ENCODE assay signal across 8 cellular contexts in the genomic region with DNA sequence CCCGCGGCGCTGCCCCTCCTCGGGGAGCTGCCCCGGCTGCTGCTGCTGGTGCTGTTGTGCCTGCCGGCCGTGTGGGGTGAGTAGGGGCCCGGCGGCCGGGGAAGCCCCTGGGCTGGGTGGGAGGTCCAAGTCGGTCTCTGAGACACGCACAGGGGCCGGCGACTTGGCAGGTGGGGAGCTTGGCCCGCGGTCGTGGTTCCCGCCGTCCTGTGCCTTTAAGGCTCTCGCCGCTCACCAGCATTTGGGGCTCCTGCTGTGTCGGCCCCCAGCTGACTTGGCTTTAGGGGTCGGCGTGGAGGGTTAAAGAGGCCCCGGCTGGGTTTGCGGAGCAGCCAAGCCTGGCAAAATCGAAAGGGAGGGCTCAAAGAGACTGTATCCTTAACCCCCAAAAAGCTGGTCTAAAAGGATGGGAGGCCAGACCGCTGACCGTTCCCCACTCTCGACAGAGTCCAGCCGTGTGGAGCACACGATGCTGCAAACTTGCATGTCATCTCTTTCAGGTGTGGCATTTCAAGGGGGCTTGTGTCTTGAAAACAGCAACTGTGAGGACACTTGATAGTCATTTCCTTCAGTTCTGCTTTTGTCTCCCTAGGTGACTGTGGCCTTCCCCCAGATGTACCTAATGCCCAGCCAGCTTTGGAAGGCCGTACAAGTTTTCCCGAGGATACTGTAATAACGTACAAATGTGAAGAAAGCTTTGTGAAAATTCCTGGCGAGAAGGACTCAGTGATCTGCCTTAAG. TPM values are rescaled to one million over a fixed set of nuclear protein-coding genes. Genes with fewer than 3 reads are reported as not detected.
DNase-seq lines count a peak whose midpoint lies in the region; ATAC-seq and TF ChIP-seq lines count a peak whose summit lies in the region.

No MANE protein-coding gene starts in this region.

- WGBS in spleen, 5 donors, result 1 to 3% (median 1%) methylated on average over 24 to 36 of the region's 36 CpGs

- ATAC-seq in GM18511 (IDR thresholded peaks at IDR 0.05; ENCODE audit: unreplicated experiment), result peak; percentile 2

- H4K20me1 ChIP-seq in MM.1S (ENCODE audit: insufficient read depth, low read length), result no peaks in the 10 kb centered on the region

- H3K4me1 ChIP-seq in MM.1S (ENCODE audit: low read length), result peaks cover 6% of the 10 kb centered on the region; the same call in 1 of the 2 replicates
- no peaks in the 10 kb centered on the region for H3K4me1 ChIP-seq in iPS-20b (ENCODE audit: insufficient read depth, low read length)
- H3K4me1 ChIP-seq in spleen, result peaks cover 14 to 82% (median 43%) of the 10 kb centered on the region in 6 donors

- peak overlapping the region; percentile 74 for H3K4me2 ChIP-seq in MM.1S (ENCODE audit: low read depth, low read length)

- peak overlapping the region; percentile 70 for H2AFZ ChIP-seq in MM.1S (ENCODE audit: low read length)

- CTCF ChIA-PET in AG04449 (lab: Yijun Ruan, JAX), result interaction anchor here (1.0 to 2.9 kb wide), 5 partner anchors 10 to 715 kb away, joined by 3 to 11 read pairs (median 4); no protein-coding TSS in a partner anchor

- H3K27me3 ChIP-seq in MM.1S (replicated peaks; ENCODE audit: insufficient read depth, low read length) (no peaks in the 10 kb centered on the region), iPS-20b (ENCODE audit: insufficient read depth, low read length) (no peaks in the 10 kb centered on the region; the same call in 1 of the 2 replicates), spleen (replicated peaks in 1 of 7) (no peaks in the 10 kb centered on the region)

- H3K27ac ChIP-seq in MM.1S (ENCODE audit: low read length) (peak overlapping the region; percentile 79), iPS-20b (ENCODE audit: low read length) (no peak overlapping the region), spleen (peak overlapping the region; percentile 94 to 100 (median 99))

- DNase-seq in AG04449 (ENCODE audit: low read depth, low spot score), result no peak
- peak; percentile 19 for DNase-seq in MM.1S
- no peak for DNase-seq in astrocyte of the cerebellum (ENCODE audit: low read depth)
- DNase-seq in spleen, result no peak
- no peak for DNase-seq in NCI-H2171 treated with DMSO at 0.1 percent for 48 hours (lab: John Stamatoyannopoulos, UW)
- DNase-seq in SHP77 treated with DMSO at 0.1 percent for 48 hours (lab: John Stamatoyannopoulos, UW), result no peak

- peaks cover 6% of the 10 kb centered on the region; the same call in 1 of the 2 replicates for H3F3A ChIP-seq in MM.1S (ENCODE audit: insufficient read depth, low read length)

- intact Hi-C loops in spleen (cut with DNase I; ENCODE audit: low total_unique reads), result loop anchor here (5.0 kb wide), 1 partner anchor 240 kb away; no protein-coding TSS in a partner anchor

- no peaks in the 10 kb centered on the region for H3K79me2 ChIP-seq in MM.1S (ENCODE audit: low read length)

- H3K4me3 ChIP-seq in AG04449 (ENCODE audit: low read depth, low read length), result peak overlapping the region; percentile 69
- peak overlapping the region; percentile 83 for H3K4me3 ChIP-seq in MM.1S (ENCODE audit: low read length)
- H3K4me3 ChIP-seq in astrocyte of the cerebellum (ENCODE audit: low read depth, low read length), result peak overlapping the region; percentile 83
- H3K4me3 ChIP-seq in iPS-20b (ENCODE audit: low read length), result peak overlapping the region; percentile 80
- peak overlapping the region; percentile 60 to 83 (median 72) for H3K4me3 ChIP-seq in spleen

- H3K9ac ChIP-seq in MM.1S (ENCODE audit: low read length) (peak overlapping the region; percentile 86), iPS-20b (ENCODE audit: low read depth, low read length) (peak overlapping the region; percentile 82)

- TF ChIP-seq CTCF in AG04449 (IDR thresholded peaks at IDR 0.05; ENCODE audit: insufficient read depth, low read length, missing control alignments), result no peak
- no peak for TF ChIP-seq CTCF in MM.1S (IDR thresholded peaks at IDR 0.05; ENCODE audit: low read length)
- no peak for TF ChIP-seq CTCF in astrocyte of the cerebellum (IDR thresholded peaks at IDR 0.05; ENCODE audit: low read depth, low read length, missing control alignments)
- TF ChIP-seq CTCF in spleen (IDR thresholded peaks at IDR 0.05 in 8 of 11, conservative IDR thresholded peaks at IDR 0.05 in 3 of 11), result no peak

- POLR2A ChIA-PET in AG04449 (lab: Yijun Ruan, JAX), result interaction anchor here (0.6 to 1.2 kb wide), 4 partner anchors 8 to 269 kb away, joined by 3 to 5 read pairs (median 3); partner anchors contain the start of gene PFKFB2

- H3K9me2 ChIP-seq in MM.1S (replicated peaks; ENCODE audit: insufficient read depth, low read length), result no peaks in the 10 kb centered on the region

- no peaks in the 10 kb centered on the region for H3K9me3 ChIP-seq in MM.1S (replicated peaks; ENCODE audit: insufficient read depth, low read length)
- no peaks in the 10 kb centered on the region for H3K9me3 ChIP-seq in iPS-20b (ENCODE audit: insufficient read depth, low read depth, low read length)
- no peaks in the 10 kb centered on the region for H3K9me3 ChIP-seq in spleen

- TF ChIP-seq POLR2A in spleen (IDR thresholded peaks at IDR 0.05), result no peak

- H3K36me3 ChIP-seq in MM.1S (replicated peaks; ENCODE audit: insufficient read depth, low read length) (no peaks in the 10 kb centered on the region; the same call in 1 of the 2 replicates), iPS-20b (ENCODE audit: insufficient read depth, low read depth, low read length) (peaks cover 31% of the 10 kb centered on the region), spleen (peaks cover 0 to 38% (median 20%) of the 10 kb centered on the region in 6 donors)

- in situ Hi-C loops in astrocyte of the cerebellum (cut with HindIII; ENCODE audit: low sequenced_read_pairs), result no loop called here

RNA-seq across cellular contexts. Expression of gene CD55, which starts 0.5 kb away (rescaled TPM):
- 100 to 1,000 TPM in 5 of 7 donors, 10 to 100 TPM in 2; 97.0 to 229 (median 116) TPM for total RNA-seq in spleen
- 10 to 100 TPM; 28.5 to 41.1 (median 28.5) TPM for polyA plus RNA-seq in spleen
